In the genomic region with DNA sequence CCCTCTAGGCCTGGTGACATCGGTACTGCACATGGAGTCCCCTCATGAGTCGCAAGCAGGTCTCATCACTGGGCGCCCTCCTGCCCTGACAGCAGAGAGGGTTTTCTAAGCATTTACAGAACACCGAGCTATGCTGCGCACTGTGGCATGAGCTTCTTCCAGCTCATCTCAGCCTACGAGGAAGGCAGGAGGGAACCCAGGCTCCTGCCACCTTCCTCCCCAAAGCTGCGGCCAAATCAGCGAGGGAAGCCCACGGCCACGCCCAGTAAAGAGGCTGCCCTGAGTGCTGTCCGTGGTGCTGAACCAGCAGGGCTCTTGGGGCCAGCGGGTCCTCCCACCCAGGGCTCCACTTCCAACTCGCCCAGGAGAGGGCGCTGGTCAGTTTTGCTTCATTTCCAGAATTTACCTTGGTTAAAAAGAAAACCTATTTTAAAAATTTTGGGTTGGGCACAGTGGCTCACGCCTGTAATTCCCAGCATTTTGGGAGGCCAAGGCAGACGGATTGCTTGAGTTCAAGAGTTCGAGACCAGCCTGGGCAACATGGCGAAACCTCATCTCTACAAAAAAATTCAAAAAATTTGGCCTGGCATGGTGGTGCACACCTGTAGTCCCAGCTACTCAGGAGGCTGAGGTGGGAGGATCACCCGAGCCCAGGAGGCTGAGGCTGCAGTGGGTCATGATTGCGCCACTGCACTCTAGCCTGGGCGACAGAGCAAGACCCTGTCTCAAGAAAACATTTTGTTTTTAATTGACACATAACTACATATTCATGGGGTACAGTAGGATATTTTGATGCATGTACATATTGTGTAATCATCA, we compare ENCODE assay signal across 8 cellular contexts. TPM values are rescaled to one million over a fixed set of nuclear protein-coding genes. Genes with fewer than 3 reads are reported as not detected.
DNase-seq lines count a peak whose midpoint lies in the region; ATAC-seq and TF ChIP-seq lines count a peak whose summit lies in the region.

No MANE protein-coding gene starts in this region.

- no peaks in the 10 kb centered on the region for H3K36me3 Mint-ChIP-seq in naive B cell

- peaks cover 0 to 2% (median 0%) of the 10 kb centered on the region in 3 donors for H3K4me1 Mint-ChIP-seq in naive B cell
- no peaks in the 10 kb centered on the region for H3K4me1 Mint-ChIP-seq in stimulated activated naive CD8-positive, alpha-beta T cell treated with anti-CD3 and anti-CD28 coated beads, Interleukin-15, amount 100 ng/mL, for 72 hours

- H3K27me3 Mint-ChIP-seq in naive B cell, result peaks cover 12 to 32% (median 21%) of the 10 kb centered on the region in 3 donors
- H3K27me3 Mint-ChIP-seq in stimulated activated naive CD8-positive, alpha-beta T cell treated with anti-CD3 and anti-CD28 coated beads, Interleukin-15, amount 100 ng/mL, for 72 hours, result peaks cover 47% of the 10 kb centered on the region

- ATAC-seq in naive B cell (ENCODE audit: low read depth in 2 of 2) (no peak), HG03565 (IDR thresholded peaks at IDR 0.05; ENCODE audit: unreplicated experiment) (no peak)
- peak; percentile 93 for ATAC-seq in stimulated activated naive CD8-positive, alpha-beta T cell treated with anti-CD3 and anti-CD28 coated beads, Interleukin-15, amount 100 ng/mL, for 72 hours

- TF ChIP-seq POLR2A in erythroblast (IDR thresholded peaks at IDR 0.05; ENCODE audit: low read length), result no peak

- H3K4me3 Mint-ChIP-seq in naive B cell, result no peak overlapping the region
- H3K4me3 Mint-ChIP-seq in stimulated activated naive CD8-positive, alpha-beta T cell treated with anti-CD3 and anti-CD28 coated beads, Interleukin-15, amount 100 ng/mL, for 72 hours, result no peak overlapping the region

- H3K27ac Mint-ChIP-seq in naive B cell, result no peak overlapping the region
- no peak overlapping the region for H3K27ac Mint-ChIP-seq in stimulated activated naive CD8-positive, alpha-beta T cell treated with anti-CD3 and anti-CD28 coated beads, Interleukin-15, amount 100 ng/mL, for 72 hours

- peak; percentile 32 for DNase-seq in activated gamma-delta T cell treated with Interleukin-2 at 50 U/mL for 16 hours
- no peak for DNase-seq in activated gamma-delta T cell (lab: John Stamatoyannopoulos, UW)
- DNase-seq in NCI-H69 (lab: John Stamatoyannopoulos, UW), result peak; percentile 61
- DNase-seq in activated CD8-positive, alpha-beta memory T cell treated with anti-CD3 and anti-CD28 coated beads for 48 hours (ENCODE audit: low read depth in 2 of 3, low spot score in 2 of 3), result peak; percentile 45 to 68 (median 61)
- peak; percentile 82 to 86 for DNase-seq in erythroblast (lab: John Stamatoyannopoulos, UW)
- peak; percentile 9 for DNase-seq in naive B cell
- peak; percentile 78 to 82 for DNase-seq in stimulated activated naive CD8-positive, alpha-beta T cell treated with anti-CD3 and anti-CD28 coated beads, Interleukin-15, amount 100 ng/mL, for 72 hours

- peaks cover 0 to 3% (median 0%) of the 10 kb centered on the region in 7 donors for H3K9me3 Mint-ChIP-seq in naive B cell
- H3K9me3 Mint-ChIP-seq in stimulated activated naive CD8-positive, alpha-beta T cell treated with anti-CD3 and anti-CD28 coated beads, Interleukin-15, amount 100 ng/mL, for 72 hours, result no peaks in the 10 kb centered on the region

RNA-seq across cellular contexts. Expression of gene PHF21B, which starts 34.2 kb away (rescaled TPM):
- polyA plus RNA-seq in naive B cell (ENCODE audit: low read depth in 6 of 6), result not detected
